8 cellular contexts compared by ENCODE assay signal in the genomic region with DNA sequence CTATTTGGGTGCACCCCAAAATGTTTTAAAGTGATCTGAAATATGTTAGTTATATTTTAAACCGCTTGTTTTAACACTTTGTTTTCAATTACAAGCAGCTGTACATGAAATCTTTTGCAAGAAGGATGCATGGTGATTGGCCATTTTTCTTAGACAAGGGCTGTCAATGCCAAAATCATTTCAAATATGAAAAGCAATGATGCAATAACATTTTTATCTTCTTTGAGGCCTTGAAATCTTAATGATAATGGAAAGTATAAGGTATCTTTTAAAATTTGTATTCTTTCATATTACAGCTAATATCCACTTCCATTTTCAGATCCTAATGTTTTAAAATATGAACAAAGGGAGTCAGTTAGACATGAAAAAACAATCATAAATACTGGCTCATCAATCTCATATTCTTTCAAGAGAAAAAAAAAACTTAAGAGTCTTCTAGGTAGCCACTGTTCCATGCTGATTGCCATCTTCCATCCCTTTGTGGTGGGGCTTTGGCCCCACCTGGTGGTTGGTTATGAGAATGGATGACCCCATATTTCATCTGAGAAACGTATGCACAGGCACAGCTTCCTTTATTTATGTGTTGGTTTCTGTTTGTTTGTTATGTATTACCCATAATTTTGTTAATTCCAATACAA.
DNase-seq lines count a peak whose midpoint lies in the region; ATAC-seq lines count a peak whose summit lies in the region.

No MANE protein-coding gene starts in this region.

- no peaks in the 10 kb centered on the region for H3K4me1 Mint-ChIP-seq in activated naive CD8-positive, alpha-beta T cell treated with anti-CD3 and anti-CD28 coated beads, Interleukin-2, amount 50 U/mL, for 24 hours

- DNase-seq in DMS153 treated with DMSO at 0.1 percent for 48 hours (lab: John Stamatoyannopoulos, UW; ENCODE audit: unreplicated experiment) (peak; percentile 7), DMS153 (lab: John Stamatoyannopoulos, UW) (no peak), NCI-H226 (peak; percentile 31), inferior parietal cortex (ENCODE audit: extremely low spot score) (peak; percentile 79), stromal cell of bone marrow (ENCODE audit: low read depth) (peak; percentile 2)
- peak; percentile 30 for DNase-seq in activated naive CD8-positive, alpha-beta T cell treated with anti-CD3 and anti-CD28 coated beads, Interleukin-2, amount 50 U/mL, for 24 hours

- no peak overlapping the region for H3K27ac Mint-ChIP-seq in activated naive CD8-positive, alpha-beta T cell treated with anti-CD3 and anti-CD28 coated beads, Interleukin-2, amount 50 U/mL, for 24 hours

- H3K36me3 Mint-ChIP-seq in activated naive CD8-positive, alpha-beta T cell treated with anti-CD3 and anti-CD28 coated beads, Interleukin-2, amount 50 U/mL, for 24 hours (ENCODE audit: low read depth): no peaks in the 10 kb centered on the region

- ATAC-seq in GM19324 (IDR thresholded peaks at IDR 0.05; ENCODE audit: low FRiP score, unreplicated experiment): peak; percentile 95
- peak; percentile 99 for ATAC-seq in HG03139 (IDR thresholded peaks at IDR 0.05; ENCODE audit: unreplicated experiment)
- peak; percentile 49 for ATAC-seq in activated naive CD8-positive, alpha-beta T cell treated with anti-CD3 and anti-CD28 coated beads, Interleukin-2, amount 50 U/mL, for 24 hours

- no peak overlapping the region for H3K4me3 Mint-ChIP-seq in activated naive CD8-positive, alpha-beta T cell treated with anti-CD3 and anti-CD28 coated beads, Interleukin-2, amount 50 U/mL, for 24 hours

- no peaks in the 10 kb centered on the region for H3K27me3 Mint-ChIP-seq in activated naive CD8-positive, alpha-beta T cell treated with anti-CD3 and anti-CD28 coated beads, Interleukin-2, amount 50 U/mL, for 24 hours

- H3K9me3 Mint-ChIP-seq in activated naive CD8-positive, alpha-beta T cell treated with anti-CD3 and anti-CD28 coated beads, Interleukin-2, amount 50 U/mL, for 24 hours: no peaks in the 10 kb centered on the region

Comparison
In these comparisons a context has a peak if more than half of its experiments do, and no peak if none do; other contexts are left out.
1. ATAC-seq: peak in every context shown above with its lines; median percentile 99 in HG03139; 95 in GM19324; 49 in activated naive CD8-positive, alpha-beta T cell treated with anti-CD3 and anti-CD28 coated beads, Interleukin-2, amount 50 U/mL, for 24 hours.